In the genomic region with DNA sequence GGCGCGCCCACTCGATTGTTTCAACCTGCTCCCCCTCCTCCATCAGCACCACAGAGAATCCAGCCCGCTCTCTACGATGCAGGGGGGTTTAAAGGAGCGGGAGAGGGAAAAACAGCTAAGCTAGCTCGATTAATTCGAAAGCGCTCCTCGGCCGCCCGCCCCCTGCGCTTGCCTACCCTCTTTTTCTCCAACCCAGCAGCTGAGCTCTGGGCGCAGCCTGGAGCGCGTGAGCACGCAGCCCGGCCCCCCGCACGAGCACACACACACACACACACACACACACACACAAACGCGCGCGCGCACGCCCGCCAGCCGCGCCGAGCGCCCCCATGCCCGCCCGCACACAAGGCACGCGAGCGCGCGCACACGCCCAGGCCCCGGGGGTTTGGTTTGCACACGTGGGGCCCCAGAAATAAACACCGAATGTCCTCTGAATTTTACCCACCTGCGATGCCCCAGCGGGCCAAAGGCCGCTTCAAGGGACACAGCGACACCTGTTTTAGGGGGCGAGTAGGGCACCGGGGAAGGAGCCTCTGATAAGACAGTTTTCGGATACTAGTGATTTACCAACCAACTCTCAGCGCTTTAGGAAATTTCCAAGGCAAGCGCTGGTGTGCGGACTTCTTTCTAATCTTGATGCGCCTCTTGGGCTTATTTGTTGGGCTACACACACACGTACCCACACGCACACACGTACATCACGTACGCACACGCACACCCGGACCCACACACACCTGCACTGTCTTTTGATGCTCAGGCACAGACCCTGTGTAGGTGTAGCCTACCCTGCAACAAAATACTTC, we compare ENCODE assay signal across 8 cellular contexts. TPM values are rescaled to one million over a fixed set of nuclear protein-coding genes. Genes with fewer than 3 reads are reported as not detected.
DNase-seq lines count a peak whose midpoint lies in the region; ATAC-seq and TF ChIP-seq lines count a peak whose summit lies in the region.

No MANE protein-coding gene starts in this region.

- peak; percentile 51 for ATAC-seq in activated T-helper 17 cell treated with anti-CD3 and anti-CD28 coated beads, Interleukin-2, amount 50 U/mL, for 72 hours (replicated peaks)
- peak; percentile 54 for ATAC-seq in stimulated activated naive CD8-positive, alpha-beta T cell treated with anti-CD3 and anti-CD28 coated beads, Interleukin-15, amount 100 ng/mL, for 72 hours
- no peak for ATAC-seq in GM19455 (IDR thresholded peaks at IDR 0.05; ENCODE audit: unreplicated experiment)
- no peak for ATAC-seq in HG03280 (IDR thresholded peaks at IDR 0.05; ENCODE audit: unreplicated experiment)

- no peaks in the 10 kb centered on the region for H3K9me3 Mint-ChIP-seq in activated T-helper 17 cell treated with anti-CD3 and anti-CD28 coated beads, Interleukin-2, amount 50 U/mL, for 72 hours
- peaks cover 0 to 10% (median 4%) of the 10 kb centered on the region in 6 donors for H3K9me3 Mint-ChIP-seq in immature natural killer cell
- no peaks in the 10 kb centered on the region for H3K9me3 Mint-ChIP-seq in stimulated activated naive CD8-positive, alpha-beta T cell treated with anti-CD3 and anti-CD28 coated beads, Interleukin-15, amount 100 ng/mL, for 72 hours

- peaks cover 49% of the 10 kb centered on the region for H3K36me3 Mint-ChIP-seq in activated T-helper 17 cell treated with anti-CD3 and anti-CD28 coated beads, Interleukin-2, amount 50 U/mL, for 72 hours (ENCODE audit: low read depth)
- peaks cover 0 to 7% (median 3%) of the 10 kb centered on the region in 3 donors for H3K36me3 Mint-ChIP-seq in immature natural killer cell

- DNase-seq in AG09309 (ENCODE audit: low read depth) (no peak), NCI-H2227 (lab: John Stamatoyannopoulos, UW; ENCODE audit: unreplicated experiment) (peak; percentile 90), immature natural killer cell (peak in 1 of 3 donors; percentile 33)
- DNase-seq in stimulated activated naive CD8-positive, alpha-beta T cell treated with anti-CD3 and anti-CD28 coated beads, Interleukin-15, amount 100 ng/mL, for 72 hours = peak; percentile 46 to 53

- H3K4me1 Mint-ChIP-seq in activated T-helper 17 cell treated with anti-CD3 and anti-CD28 coated beads, Interleukin-2, amount 50 U/mL, for 72 hours = peaks cover 32% of the 10 kb centered on the region
- peaks cover 53 to 62% of the 10 kb centered on the region in 2 donors for H3K4me1 Mint-ChIP-seq in immature natural killer cell
- H3K4me1 Mint-ChIP-seq in stimulated activated naive CD8-positive, alpha-beta T cell treated with anti-CD3 and anti-CD28 coated beads, Interleukin-15, amount 100 ng/mL, for 72 hours = peaks cover 67% of the 10 kb centered on the region

- peaks cover 53% of the 10 kb centered on the region for H3K27me3 Mint-ChIP-seq in activated T-helper 17 cell treated with anti-CD3 and anti-CD28 coated beads, Interleukin-2, amount 50 U/mL, for 72 hours
- peaks cover 55 to 69% (median 66%) of the 10 kb centered on the region in 3 donors for H3K27me3 Mint-ChIP-seq in immature natural killer cell (ENCODE audit: low read depth in 3 of 3)
- peaks cover 87% of the 10 kb centered on the region for H3K27me3 Mint-ChIP-seq in stimulated activated naive CD8-positive, alpha-beta T cell treated with anti-CD3 and anti-CD28 coated beads, Interleukin-15, amount 100 ng/mL, for 72 hours

- TF ChIP-seq CTCF in AG09309 (IDR thresholded peaks at IDR 0.05; ENCODE audit: control insufficient read depth, insufficient read depth, low read depth, low read length, missing control alignments) = no peak
- TF ChIP-seq CTCF in GM12873 (IDR thresholded peaks at IDR 0.05; ENCODE audit: insufficient read depth, low read depth, low read length, missing control alignments) = peak; percentile 44

- peak overlapping the region; percentile 85 for H3K4me3 Mint-ChIP-seq in activated T-helper 17 cell treated with anti-CD3 and anti-CD28 coated beads, Interleukin-2, amount 50 U/mL, for 72 hours
- H3K4me3 Mint-ChIP-seq in immature natural killer cell = peak overlapping the region; percentile 76 to 87 (median 83)
- peak overlapping the region; percentile 93 to 95 for H3K4me3 Mint-ChIP-seq in stimulated activated naive CD8-positive, alpha-beta T cell treated with anti-CD3 and anti-CD28 coated beads, Interleukin-15, amount 100 ng/mL, for 72 hours

- H3K27ac Mint-ChIP-seq in activated T-helper 17 cell treated with anti-CD3 and anti-CD28 coated beads, Interleukin-2, amount 50 U/mL, for 72 hours = peak overlapping the region; percentile 92
- H3K27ac Mint-ChIP-seq in immature natural killer cell = peak overlapping the region in 1 of 6 donors; percentile 25
- H3K27ac Mint-ChIP-seq in stimulated activated naive CD8-positive, alpha-beta T cell treated with anti-CD3 and anti-CD28 coated beads, Interleukin-15, amount 100 ng/mL, for 72 hours = peak overlapping the region; percentile 23 to 57

- peak overlapping the region; percentile 38 for H3K4me3 ChIP-seq in AG09309 (ENCODE audit: control insufficient read depth, low read depth, low read length)

RNA-seq across cellular contexts. Expression of gene NRN1, which starts 0.8 kb away (rescaled TPM):
- total RNA-seq in activated T-helper 17 cell treated with anti-CD3 and anti-CD28 coated beads, Interleukin-2, amount 50 U/mL, for 72 hours = 10 to 100 TPM in 1 of 2 donors, 1 to 10 TPM in 1; 1.1 to 14.7 TPM
- polyA plus RNA-seq in immature natural killer cell = not detected

Comparison
In these comparisons a context has a peak if more than half of its experiments do, and no peak if none do; other contexts are left out.
1. ATAC-seq: peak in activated T-helper 17 cell treated with anti-CD3 and anti-CD28 coated beads, Interleukin-2, amount 50 U/mL, for 72 hours (single experiment) and stimulated activated naive CD8-positive, alpha-beta T cell treated with anti-CD3 and anti-CD28 coated beads, Interleukin-15, amount 100 ng/mL, for 72 hours (single experiment); none in GM19455 (single experiment) and HG03280 (single experiment).
2. Peak in every context shown above with its lines, with median percentiles within 50 percentile points of each other: H3K4me3 Mint-ChIP-seq.